ENCODE assay signal across 1 cellular context in genomic region chr5:176762489-176762888, GRCh38.
TF ChIP-seq lines count a peak whose summit lies in the region.

No MANE protein-coding gene starts in this region.

TF ChIP-seq in GM23338, 12 proteins besides CTCF, POLR2A, EP300 and RAD21 (continued from another document):
- no peak for TF ChIP-seq ZNF462 (CRISPR knock-in tag; IDR thresholded peaks at IDR 0.05)
- TF ChIP-seq ETS1 (IDR thresholded peaks at IDR 0.05) = no peak
